7 cellular contexts compared by ENCODE assay signal in the genomic region with DNA sequence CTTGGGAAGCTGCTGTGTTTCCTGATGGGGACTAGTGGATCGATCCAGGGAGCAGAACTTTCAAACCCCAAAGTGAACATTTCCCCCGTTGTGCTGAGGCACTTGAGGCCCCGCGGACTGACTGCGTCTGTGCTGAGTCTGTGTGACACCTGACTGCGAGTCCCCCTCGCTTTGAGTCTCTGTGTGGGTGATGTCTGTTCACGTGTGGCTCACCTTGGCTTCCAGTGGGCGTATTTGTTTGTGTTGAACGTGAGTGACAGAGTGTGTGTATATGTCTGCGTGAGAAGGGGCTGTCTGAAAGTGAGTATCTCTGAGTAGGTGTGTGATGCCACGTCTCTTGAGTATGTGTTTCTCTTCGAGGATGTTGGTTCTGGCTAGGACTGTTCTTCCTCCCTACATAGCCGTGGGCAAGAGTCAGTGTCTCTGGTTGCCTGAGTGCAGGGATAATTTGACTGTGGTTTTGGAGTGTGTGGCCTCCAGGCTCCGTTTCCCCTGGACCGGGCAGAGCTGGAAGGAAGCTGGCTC. TPM values are rescaled to one million over a fixed set of nuclear protein-coding genes. Genes with fewer than 3 reads are reported as not detected.
DNase-seq lines count a peak whose midpoint lies in the region; ATAC-seq and TF ChIP-seq lines count a peak whose summit lies in the region.

No MANE protein-coding gene starts in this region.

- no peaks in the 10 kb centered on the region for H4K20me1 ChIP-seq in mammary epithelial cell (ENCODE audit: insufficient read depth, low read length)

- H3K4me3 ChIP-seq in NT2/D1 (ENCODE audit: insufficient read length, low read depth) (peak overlapping the region; percentile 87), mammary epithelial cell (replicated peaks in 1 of 3; ENCODE audit: insufficient read depth in 1 of 3, low read depth in 2 of 3, low read length in 3 of 3) (peak overlapping the region; percentile 43 to 74 (median 71)), mesodermal cell (ENCODE audit: extremely low read depth, insufficient read depth, low read length, poor library complexity, severe bottlenecking) (peak overlapping the region; percentile 60), vagina (peak overlapping the region; percentile 73 to 81)

- peaks cover 51% of the 10 kb centered on the region for H3K79me2 ChIP-seq in mammary epithelial cell (ENCODE audit: insufficient read depth, low read length)

- H3K4me1 ChIP-seq in NT2/D1 (ENCODE audit: insufficient read depth, insufficient read length) (peaks cover 23% of the 10 kb centered on the region), mammary epithelial cell (ENCODE audit: insufficient read depth, low read length) (peaks cover 24% of the 10 kb centered on the region), mesodermal cell (ENCODE audit: control insufficient read depth, insufficient read depth, low read length, poor library complexity, severe bottlenecking) (peaks cover 36% of the 10 kb centered on the region), vagina (peaks cover 33% of the 10 kb centered on the region)

- intact Hi-C loops in mammary epithelial cell (cut with micrococcal nuclease) (loop anchor here (2.0 kb wide), 1 partner anchor 74 kb away; no protein-coding TSS in a partner anchor), vagina (cut with DNase I) (no loop called here)

- CTCF ChIA-PET in mammary epithelial cell (lab: Charles Lee; ENCODE audit: low non-redundant PET): no interaction called here

- DNase-seq in GM10266 (ENCODE audit: extremely low spot score): peak; percentile 45
- no peak for DNase-seq in NT2/D1 (ENCODE audit: low read depth, low spot score)
- peak; percentile 45 for DNase-seq in mammary epithelial cell
- no peak for DNase-seq in vagina (ENCODE audit: extremely low spot score in 2 of 2)
- no peak for DNase-seq in NCI-H524 treated with DMSO at 0.1 percent for 48 hours (lab: John Stamatoyannopoulos, UW)

- H3K9me3 ChIP-seq in NT2/D1 (ENCODE audit: insufficient read depth, low read length) (no peaks in the 10 kb centered on the region), mammary epithelial cell (replicated peaks; ENCODE audit: insufficient read depth, low read length) (no peaks in the 10 kb centered on the region), mesodermal cell (ENCODE audit: control insufficient read depth, low read length) (no peaks in the 10 kb centered on the region), vagina (no peaks in the 10 kb centered on the region)

- ATAC-seq in GM18502 (IDR thresholded peaks at IDR 0.05; ENCODE audit: poor library complexity, unreplicated experiment): no peak

- dilution Hi-C loops in mammary epithelial cell (cut with HindIII; ENCODE audit: low sequenced_read_pairs): no loop called here

- peak overlapping the region; percentile 94 for H3K4me2 ChIP-seq in mammary epithelial cell (ENCODE audit: insufficient read depth, low read depth, low read length)

- peaks cover 26% of the 10 kb centered on the region for H3K36me3 ChIP-seq in NT2/D1 (ENCODE audit: insufficient read depth, insufficient read length, low read length)
- no peaks in the 10 kb centered on the region for H3K36me3 ChIP-seq in mammary epithelial cell (ENCODE audit: insufficient read depth, low read length)
- peaks cover 4% of the 10 kb centered on the region for H3K36me3 ChIP-seq in mesodermal cell (ENCODE audit: control insufficient read depth, insufficient read depth, low read length)
- no peaks in the 10 kb centered on the region for H3K36me3 ChIP-seq in vagina

- 6% methylated on average over 16 of the region's 16 CpGs for WGBS in mammary epithelial cell (ENCODE audit: low coverage, missing lambda C conversion rate)
- 1 to 5% methylated on average over 11 of the region's 16 CpGs for WGBS in mesodermal cell (ENCODE audit: insufficient coverage in 2 of 2), 2 experiments

- peak overlapping the region; percentile 98 for H2AFZ ChIP-seq in mammary epithelial cell (ENCODE audit: low read depth, low read length)

- in situ Hi-C loops in mammary epithelial cell (cut with MboI; ENCODE audit: low sequenced_read_pairs in 2 of 2): no loop called here

- H3K9ac ChIP-seq in NT2/D1 (ENCODE audit: insufficient read length, low read depth): peak overlapping the region; percentile 97
- peak overlapping the region; percentile 27 for H3K9ac ChIP-seq in mammary epithelial cell (ENCODE audit: insufficient read depth, low read length)

- H3K27me3 ChIP-seq in NT2/D1 (ENCODE audit: insufficient read depth, insufficient read length): no peaks in the 10 kb centered on the region
- no peaks in the 10 kb centered on the region for H3K27me3 ChIP-seq in mammary epithelial cell (ENCODE audit: insufficient read depth, low read length)
- no peaks in the 10 kb centered on the region for H3K27me3 ChIP-seq in vagina

- TF ChIP-seq POLR2A in vagina (IDR thresholded peaks at IDR 0.05): no peak

- TSS peak; percentile 30 for BruUV-seq in mammary epithelial cell (replicated peaks; lab: Mats Ljungman, UMichigan)

- TF ChIP-seq CTCF in GM10266 (IDR thresholded peaks at IDR 0.05; ENCODE audit: control insufficient read depth, insufficient read depth, low read depth, missing control alignments): no peak
- TF ChIP-seq CTCF in mammary epithelial cell (conservative IDR thresholded peaks at IDR 0.05 in 1 of 2, IDR thresholded peaks at IDR 0.05 in 1 of 2; ENCODE audit: extremely low read depth in 1 of 2, insufficient read depth in 1 of 2, low read depth in 1 of 2, low read length in 2 of 2): no peak
- TF ChIP-seq CTCF in vagina (IDR thresholded peaks at IDR 0.05): no peak

- H3K27ac ChIP-seq in mammary epithelial cell (ENCODE audit: insufficient read depth, low read depth, low read length) (no peak overlapping the region), mesodermal cell (ENCODE audit: low read depth, low read length, severe bottlenecking) (no peak overlapping the region), vagina (peak overlapping the region; percentile 57)

RNA-seq across cellular contexts. Expression of a gene that starts 1.3 kb away (rescaled TPM):
- total RNA-seq in mammary epithelial cell (10 to 100 TPM in 1 of 2 donors, 1 to 10 TPM in 1; 8.8 to 21.6 TPM), vagina (18.7 TPM)
- 18.6 TPM for polyA plus RNA-seq in mammary epithelial cell
- 29.2 TPM for polyA minus RNA-seq in mammary epithelial cell
- polyA plus RNA-seq in mesodermal cell (2013, experiment 1 of 2): 31.4 TPM
- 26.6 TPM for polyA plus RNA-seq in mesodermal cell (2013, experiment 2 of 2)

Comparison
In these comparisons a context has a peak if more than half of its experiments do, and no peak if none do; other contexts are left out.
1. DNase-seq: peak in GM10266 (single experiment) and mammary epithelial cell (single experiment); none in NT2/D1 (single experiment), vagina (0 of 2) and NCI-H524 treated with DMSO at 0.1 percent for 48 hours (single experiment).
2. Peak in every context shown above with its lines, with median percentiles within 50 percentile points of each other: H3K4me3 ChIP-seq.